In genomic region chr2:12619975-12620374, GRCh38 we compare ENCODE assay signal across 10 cellular contexts.
DNase-seq lines count a peak whose midpoint lies in the region; ATAC-seq lines count a peak whose summit lies in the region.
"Had no signal": no experiment of that assay in that cellular context is flagged by ENCODE, and none has a peak within 500 bp of the region (broad histone marks: within the 10 kb centered on the region; RNA-seq: fewer than 3 reads in every experiment).

No MANE protein-coding gene starts in this region.

- ATAC-seq in GM21390 (IDR thresholded peaks at IDR 0.05; ENCODE audit: unreplicated experiment) (no peak), GM18517 (IDR thresholded peaks at IDR 0.05; ENCODE audit: unreplicated experiment) (no peak)

- peak; percentile 77 for DNase-seq in GM03348 (ENCODE audit: low spot score)
- peak; percentile 100 for DNase-seq in MG63
- DNase-seq in dedifferentiated amniotic fluid mesenchymal stem cell (ENCODE audit: extremely low spot score), result peak; percentile 77
- peak; percentile 97 for DNase-seq in renal cortical epithelial cell (ENCODE audit: low read depth)
- DNase-seq in hippocampal formation (lab: John Stamatoyannopoulos, UW), result no peak
- DNase-seq: activated naive CD8-positive, alpha-beta T cell treated with anti-CD3 and anti-CD28 coated beads, Interleukin-2, amount 10 ng/mL, durations not matched to agents 7 days and 5 days; naive B cell had no signal

- no peaks in the 10 kb centered on the region for H3K9me3 ChIP-seq in MG63
- H3K9me3 ChIP-seq: heart left ventricle had no signal

- H3K36me3 ChIP-seq in MG63, result no peaks in the 10 kb centered on the region
- H3K36me3 ChIP-seq: heart left ventricle had no signal

- H3K27me3 ChIP-seq in MG63, result no peaks in the 10 kb centered on the region
- H3K27me3 ChIP-seq: heart left ventricle had no signal

- no peak overlapping the region for H3K4me3 ChIP-seq in MG63
- H3K4me3 ChIP-seq: heart left ventricle had no signal

Comparison
In these comparisons a context has a peak if more than half of its experiments do, and no peak if none do; other contexts are left out.
1. DNase-seq: peak in GM03348 (single experiment), MG63 (single experiment), dedifferentiated amniotic fluid mesenchymal stem cell (single experiment) and renal cortical epithelial cell (single experiment); none in hippocampal formation (0 of 2).